Comparison of ENCODE assay signal across 13 cellular contexts in genomic region chr12:131806654-131807053, GRCh38. TPM values are rescaled to one million over a fixed set of nuclear protein-coding genes. Genes with fewer than 3 reads are reported as not detected.
DNase-seq lines count a peak whose midpoint lies in the region; ATAC-seq, FAIRE-seq and TF ChIP-seq lines count a peak whose summit lies in the region.
"Had no signal": no experiment of that assay in that cellular context is flagged by ENCODE, and none has a peak within 500 bp of the region (broad histone marks: within the 10 kb centered on the region; RNA-seq: fewer than 3 reads in every experiment).

No MANE protein-coding gene starts in this region.

- H3K4me3 Mint-ChIP-seq in WTC11 = no peak overlapping the region
- H3K4me3 Mint-ChIP-seq: CD4-positive, alpha-beta T cell; GM23338; H9 had no signal

- H3K36me3 Mint-ChIP-seq in WTC11 = peaks cover 13% of the 10 kb centered on the region

- no peak overlapping the region for H3K14ac ChIP-seq in H1 (ENCODE audit: insufficient read length)

- no peak for TF ChIP-seq EP300 in H1 (IDR thresholded peaks at IDR 0.05; ENCODE audit: borderline replicate concordance in 1 of 2, low read depth in 2 of 2, low read length in 2 of 2)

- DNase-seq in G401 (ENCODE audit: low spot score) (peak; percentile 83), WTC11 (ENCODE audit: low spot score) (no peak), H1 (ENCODE audit: low read depth in 1 of 2, low spot score in 2 of 2) (no peak), small intestine (no peak), activated gamma-delta T cell treated with Interleukin-2 at 50 U/mL for 16 hours (no peak)
- DNase-seq: CD4-positive, alpha-beta T cell; DMS79; H9 had no signal

- no peak for ATAC-seq in WTC11
- ATAC-seq in GM21390 (IDR thresholded peaks at IDR 0.05; ENCODE audit: unreplicated experiment) = no peak
- ATAC-seq: GM23338 had no signal

- TF ChIP-seq CTCF in WTC11 (IDR thresholded peaks at IDR 0.05) (no peak), H1 (IDR thresholded peaks at IDR 0.05; ENCODE audit: control extremely low read depth in 1 of 3, insufficient read depth in 1 of 3, low read depth in 1 of 3, low read length in 3 of 3) (no peak)

- no peaks in the 10 kb centered on the region for H3K27me3 Mint-ChIP-seq in WTC11 (ENCODE audit: low read depth)
- H3K27me3 Mint-ChIP-seq: CD4-positive, alpha-beta T cell; IgD-negative memory B cell had no signal

- peak overlapping the region; percentile 64; the same call in 1 of the 2 replicates for H2BK12ac ChIP-seq in H1 (ENCODE audit: low read depth, low read length)

- H3K27ac ChIP-seq in H1 (ENCODE audit: low read depth, low read length) (no peak overlapping the region), small intestine (ENCODE audit: low read depth in 1 of 2, low read length in 1 of 2) (no peak overlapping the region)

- TF ChIP-seq RAD21 in H1 (IDR thresholded peaks at IDR 0.05 in 1 of 2, conservative IDR thresholded peaks at IDR 0.05 in 1 of 2; ENCODE audit: low read depth in 2 of 2, low read length in 2 of 2) = no peak

- no peaks in the 10 kb centered on the region for H3K9me3 ChIP-seq in H1 (ENCODE audit: insufficient read depth in 2 of 2, low read depth in 1 of 2, low read length in 1 of 2)
- H3K9me3 ChIP-seq in small intestine (ENCODE audit: control insufficient read depth, low read depth) = no peaks in the 10 kb centered on the region

- no peak for FAIRE-seq in H1 (lab: Jason Lieb, UNC)
- FAIRE-seq in small intestine (lab: Jason Lieb, UNC) = no peak
- FAIRE-seq: G401.6, GM12891 had no signal

- TF ChIP-seq POLR2A in H1 (IDR thresholded peaks at IDR 0.05; ENCODE audit: control extremely low read depth in 1 of 2, low read depth in 2 of 2, low read length in 2 of 2) = no peak

- peaks cover 4% of the 10 kb centered on the region for H3K9me3 Mint-ChIP-seq in WTC11

- H3K4me1 Mint-ChIP-seq in WTC11 = peaks cover 8% of the 10 kb centered on the region

- H3K4me1 ChIP-seq in H1 (replicated peaks in 1 of 4; ENCODE audit: control insufficient read depth in 3 of 4, insufficient read depth in 4 of 4, low read length in 3 of 4) (peaks cover 0 to 6% (median 3%) of the 10 kb centered on the region in 4 experiments; a peak in 3 of 7 replicates), small intestine (ENCODE audit: control insufficient read depth in 2 of 2, insufficient read depth in 1 of 2, low read depth in 1 of 2, low read length in 1 of 2) (no peaks in the 10 kb centered on the region)

- no peak overlapping the region; the same call in 1 of the 2 replicates for H4K8ac ChIP-seq in H1 (ENCODE audit: extremely low read depth, insufficient read depth, low read length)

- H3K56ac ChIP-seq in H1 (replicated peaks; ENCODE audit: insufficient read length, low read depth, low read length) = no peak overlapping the region

- no peaks in the 10 kb centered on the region for H3K23me2 ChIP-seq in H1 (ENCODE audit: low read depth, low read length)

- no peak overlapping the region for H2BK15ac ChIP-seq in H1 (ENCODE audit: low read length)

- H3K79me1 ChIP-seq in H1 (ENCODE audit: low read depth, low read length) = no peaks in the 10 kb centered on the region

- H2BK5ac ChIP-seq in H1 (ENCODE audit: low read depth, low read length) = no peak overlapping the region

- H3K27ac Mint-ChIP-seq in WTC11 = 0 out of 2 replicates have a peak overlapping the region, but pooled peaks have one; percentile 52
- H3K27ac Mint-ChIP-seq: CD4-positive, alpha-beta T cell; GM23338; H9 had no signal

- no peak overlapping the region for H3K4me3 ChIP-seq in H1 (ENCODE audit: extremely low read depth in 1 of 4, insufficient read depth in 2 of 4, low read depth in 3 of 4, low read length in 4 of 4)
- H3K4me3 ChIP-seq in small intestine (ENCODE audit: low read depth in 1 of 2, low read length in 2 of 2) = no peak overlapping the region
- H3K4me3 ChIP-seq: GM23338 had no signal

- in situ Hi-C loops in G401 (cut with HindIII; ENCODE audit: low sequenced_read_pairs) = no loop called here

- H3K9ac ChIP-seq in H1 (replicated peaks in 1 of 4; ENCODE audit: extremely low read depth in 1 of 4, low read depth in 3 of 4, low read length in 3 of 4) = no peak overlapping the region

- H3K27me3 ChIP-seq in H1 (replicated peaks in 1 of 4; ENCODE audit: control insufficient read depth in 3 of 4, extremely low read depth in 1 of 4, insufficient read depth in 3 of 4, low read length in 3 of 4) (no peaks in the 10 kb centered on the region), small intestine (ENCODE audit: control insufficient read depth in 2 of 2, insufficient read depth in 2 of 2, low read length in 2 of 2) (no peaks in the 10 kb centered on the region)

- no peak overlapping the region for H2AFZ ChIP-seq in H1 (ENCODE audit: low read length)
- H2AFZ ChIP-seq: GM23338 had no signal

- no peak overlapping the region for H3K4me2 ChIP-seq in H1 (ENCODE audit: insufficient read depth in 1 of 2, low read depth in 2 of 2, low read length in 2 of 2)
- H3K4me2 ChIP-seq: GM23338 had no signal

- 84% methylated on average over 9 of the region's 9 CpGs; no CpG with 5 or more reads in 1 of the 2 experiments for WGBS in H1 (ENCODE audit: extremely low coverage in 1 of 2, insufficient coverage in 1 of 2, insufficient read length in 1 of 2, insufficient replicate concordance in 2 of 2, low coverage in 1 of 2, low lambda C conversion rate in 2 of 2, missing lambda C conversion rate in 1 of 2), 2 experiments
- WGBS in small intestine, 3 donors = 71 to 80% (median 77%) methylated on average over 9 of the region's 9 CpGs

- H4K5ac ChIP-seq in H1 (ENCODE audit: insufficient read length, low read depth, low read length) = no peak overlapping the region

- no peak overlapping the region for H3K23ac ChIP-seq in H1 (ENCODE audit: insufficient read length)

- H2AK5ac ChIP-seq in H1 (ENCODE audit: low read depth, low read length) = no peak overlapping the region

- H3K4ac ChIP-seq in H1 (replicated peaks; ENCODE audit: insufficient read length, low read depth, low read length) = no peak overlapping the region

- no peak overlapping the region for H2BK120ac ChIP-seq in H1 (replicated peaks; ENCODE audit: low read depth, low read length)

- H4K20me1 ChIP-seq in H1 (replicated peaks in 1 of 2; ENCODE audit: control insufficient read depth in 1 of 2, insufficient read depth in 2 of 2, low read length in 2 of 2) = no peaks in the 10 kb centered on the region

- CTCF ChIA-PET in WTC11 (lab: Charles Lee) = interaction anchor here (1.5 kb wide), 1 partner anchor 10 kb away, joined by 6 read pairs; no protein-coding TSS in a partner anchor
- CTCF ChIA-PET in H1 (lab: Charles Lee; ENCODE audit: partially characterized antibody) = interaction anchor here (0.8 to 1.2 kb wide), 4 partner anchors 10 to 52 kb away, joined by 3 to 7 read pairs (median 3); no protein-coding TSS in a partner anchor

- POLR2A ChIA-PET in WTC11 (lab: Charles Lee) = no interaction called here
- POLR2A ChIA-PET in H1 (lab: Charles Lee; ENCODE audit: partially characterized antibody) = interaction anchor here (0.8 to 1.2 kb wide), 2 partner anchors 10 to 130 kb away, joined by 3 read pairs; no protein-coding TSS in a partner anchor

- H3K36me3 ChIP-seq in H1 (ENCODE audit: control insufficient read depth in 2 of 4, insufficient read depth in 4 of 4, low read length in 3 of 4) (no peaks in the 10 kb centered on the region; a peak in 2 of 8 replicates), small intestine (ENCODE audit: control insufficient read depth in 2 of 2, insufficient read depth in 2 of 2, low read length in 2 of 2) (no peaks in the 10 kb centered on the region)

- H3K18ac ChIP-seq in H1 (ENCODE audit: extremely low read depth, low read length) = no peak overlapping the region

- H4K91ac ChIP-seq in H1 (replicated peaks; ENCODE audit: insufficient read length, low read length) = no peak overlapping the region

- H2BK20ac ChIP-seq in H1 (ENCODE audit: low read length) = no peak overlapping the region

- H3K79me2 ChIP-seq in H1 (ENCODE audit: control insufficient read depth in 1 of 2, insufficient read depth in 2 of 2, low read length in 2 of 2) = no peaks in the 10 kb centered on the region

TF ChIP-seq in WTC11, 78 proteins besides CTCF, POLR2A, EP300 and RAD21 (continues in another document):
- TF ChIP-seq RORB (CRISPR knock-in tag; IDR thresholded peaks at IDR 0.05) (no peak), TEAD1 (CRISPR knock-in tag; IDR thresholded peaks at IDR 0.05) (no peak), ZNF423 (CRISPR knock-in tag; IDR thresholded peaks at IDR 0.05) (no peak), ESRRA (CRISPR knock-in tag; IDR thresholded peaks at IDR 0.05; ENCODE audit: borderline replicate concordance) (no peak), NFATC4 (CRISPR knock-in tag; IDR thresholded peaks at IDR 0.05) (no peak), MXD4 (CRISPR knock-in tag; IDR thresholded peaks at IDR 0.05; ENCODE audit: borderline replicate concordance) (no peak), JUN (CRISPR knock-in tag; IDR thresholded peaks at IDR 0.05) (no peak), FOXP1 (CRISPR knock-in tag; IDR thresholded peaks at IDR 0.05; ENCODE audit: borderline replicate concordance) (no peak)

TF ChIP-seq in H1, 55 proteins besides CTCF, POLR2A, EP300 and RAD21 (continues in another document):
- TF ChIP-seq POLR2AphosphoS5 (IDR thresholded peaks at IDR 0.05; ENCODE audit: low read depth, low read length) (no peak), TBP (IDR thresholded peaks at IDR 0.05; ENCODE audit: low read depth, low read length) (no peak), KDM1A (IDR thresholded peaks at IDR 0.05; ENCODE audit: borderline replicate concordance, low read length) (no peak), SAP30 (IDR thresholded peaks at IDR 0.05; ENCODE audit: insufficient read depth, insufficient replicate concordance, low read length) (no peak), EZH2 (IDR thresholded peaks at IDR 0.05; ENCODE audit: low read depth, low read length, severe bottlenecking) (no peak), MAFK (IDR thresholded peaks at IDR 0.05; ENCODE audit: low read depth, low read length) (no peak), CBX5 (IDR thresholded peaks at IDR 0.05; ENCODE audit: low read depth, low read length) (no peak), GTF2F1 (IDR thresholded peaks at IDR 0.05; ENCODE audit: borderline replicate concordance, low read depth, low read length) (no peak), SIN3A (conservative IDR thresholded peaks at IDR 0.05 in 1 of 2, IDR thresholded peaks at IDR 0.05 in 1 of 2; ENCODE audit: low read depth in 1 of 2, low read length in 2 of 2) (no peak)

RNA-seq across cellular contexts. Expression of gene MMP17, which starts 21.5 kb away (rescaled TPM):
- 2.0 and 3.4 TPM in 2 replicates for total RNA-seq in G401 (2014; rRNA removed; shearing (Covaris generic))
- 58.8 to 67.1 TPM (median 62.1 TPM) in 3 replicates for total RNA-seq in WTC11 (2021)
- total RNA-seq in H1 (2021; fragmentation: NEBNext Ultra II Directional; extraction: Animal tissue kit (Norgen Biotek cat#: 25700)) = 34.4 and 41.3 TPM in 2 replicates
- 53.8 and 55.7 TPM in 2 replicates for polyA plus RNA-seq in H1 (2011; rRNA removed)
- polyA plus RNA-seq in H1 (2011; cell fraction: cytosol; rRNA removed) = 44.7 TPM
- polyA plus RNA-seq in H1 (2011; cell fraction: nucleus; rRNA removed) = 141 TPM
- 22.5 to 51.9 TPM (median 46.7 TPM) in 4 replicates for polyA plus RNA-seq in H1 (2012, experiment 1 of 2)
- polyA plus RNA-seq in H1 (2012, experiment 2 of 2) = 23.0 TPM
- 35.2 TPM for polyA plus RNA-seq in H1 (2013, experiment 1 of 2)
- 33.5 TPM for polyA plus RNA-seq in H1 (2013, experiment 2 of 2)
- 17.4 and 19.1 TPM in 2 replicates for polyA minus RNA-seq in H1 (2011; rRNA and poly(A)+ RNA removed)
- 24.2 TPM for polyA minus RNA-seq in H1 (2011; cell fraction: cytosol; rRNA and poly(A)+ RNA removed)
- polyA minus RNA-seq in H1 (2011; cell fraction: nucleus; rRNA and poly(A)+ RNA removed) = 47.2 TPM
- 1 to 10 TPM in 1 of 3 donors, not detected in 2; 4.5 TPM for polyA plus RNA-seq in small intestine
